Comparison of ENCODE assay signal across 17 cellular contexts in genomic region chr16:89104930-89105571, GRCh38. TPM values are rescaled to one million over a fixed set of nuclear protein-coding genes. Genes with fewer than 3 reads are reported as not detected.
DNase-seq lines count a peak whose midpoint lies in the region; ATAC-seq, FAIRE-seq and TF ChIP-seq lines count a peak whose summit lies in the region.
"Had no signal": no experiment of that assay in that cellular context is flagged by ENCODE, and none has a peak within 500 bp of the region (broad histone marks: within the 10 kb centered on the region; RNA-seq: fewer than 3 reads in every experiment).

No MANE protein-coding gene starts in this region.

- no peaks in the 10 kb centered on the region for H3K9me3 ChIP-seq in mammary epithelial cell (replicated peaks; ENCODE audit: insufficient read depth, low read length)
- H3K9me3 ChIP-seq: ascending aorta had no signal

- POLR2A ChIA-PET in activated B cell treated with CpG ODN at 0.5 μM for 24 hours (lab: Charles Lee): interaction anchor here (0.6 to 1.5 kb wide), 5 partner anchors 8 to 357 kb away, joined by 3 to 5 read pairs (median 4); no protein-coding TSS in a partner anchor

- in situ Hi-C loops in mammary epithelial cell (cut with MboI; ENCODE audit: low sequenced_read_pairs in 2 of 2): no loop called here

- no peak overlapping the region for H3K4me3 Mint-ChIP-seq in activated B cell treated with CpG ODN at 0.5 μM for 24 hours
- H3K4me3 Mint-ChIP-seq in memory B cell: peak overlapping the region; percentile 44
- H3K4me3 Mint-ChIP-seq: activated T-helper 17 cell treated with anti-CD3 and anti-CD28 coated beads, Interleukin-2, amount 50 U/mL, for 72 hours; immature natural killer cell; mesothelial cell of epicardium; neural crest cell had no signal

- H3K27ac Mint-ChIP-seq in activated B cell treated with CpG ODN at 0.5 μM for 24 hours (no peak overlapping the region), memory B cell (no peak overlapping the region)
- H3K27ac Mint-ChIP-seq: activated T-helper 17 cell treated with anti-CD3 and anti-CD28 coated beads, Interleukin-2, amount 50 U/mL, for 72 hours; mesothelial cell of epicardium had no signal

- no peak overlapping the region for H3K9ac ChIP-seq in mammary epithelial cell (ENCODE audit: insufficient read depth, low read length)

- H3K9me3 Mint-ChIP-seq in activated B cell treated with CpG ODN at 0.5 μM for 24 hours (no peaks in the 10 kb centered on the region), memory B cell (no peaks in the 10 kb centered on the region)
- H3K9me3 Mint-ChIP-seq: activated T-helper 17 cell treated with anti-CD3 and anti-CD28 coated beads, Interleukin-2, amount 50 U/mL, for 72 hours; immature natural killer cell; mesothelial cell of epicardium; neural crest cell had no signal

- no peaks in the 10 kb centered on the region for H3K4me1 ChIP-seq in mammary epithelial cell (ENCODE audit: insufficient read depth, low read length)
- H3K4me1 ChIP-seq: ascending aorta had no signal

- DNase-seq in GM06990 (ENCODE audit: extremely low read depth, insufficient read length) (peak; percentile 13), GM18507 (ENCODE audit: extremely low spot score, insufficient read length, low read depth) (peak; percentile 59), activated B cell treated with CpG ODN at 0.5 μM for 24 hours (no peak), memory B cell (ENCODE audit: low spot score in 2 of 2) (no peak), NCI-H2029 (lab: John Stamatoyannopoulos, UW) (no peak), mammary epithelial cell (no peak)
- no peak for DNase-seq in stimulated activated naive CD4-positive, alpha-beta T cell (lab: John Stamatoyannopoulos, UW)
- DNase-seq: activated CD8-positive, alpha-beta memory T cell treated with anti-CD3 and anti-CD28 coated beads for 24 hours; AML-193; immature natural killer cell; KBM-7; NCI-H1092; stimulated activated CD4-positive, alpha-beta T cell treated with anti-CD3 and anti-CD28 coated beads, Interleukin-1b, Interleukin-23, amount 100 ng/mL, for 48 hours had no signal

- CTCF ChIA-PET in activated B cell treated with CpG ODN at 0.5 μM for 24 hours (lab: Charles Lee): no interaction called here
- CTCF ChIA-PET in mammary epithelial cell (lab: Charles Lee; ENCODE audit: low non-redundant PET): no interaction called here

- 80% methylated on average over 18 of the region's 23 CpGs for WGBS in mammary epithelial cell (ENCODE audit: low coverage, missing lambda C conversion rate)

- no peak overlapping the region for H3K27ac ChIP-seq in mammary epithelial cell (ENCODE audit: insufficient read depth, low read depth, low read length)
- H3K27ac ChIP-seq: ascending aorta had no signal

- no peak overlapping the region for H2AFZ ChIP-seq in mammary epithelial cell (ENCODE audit: low read depth, low read length)

- H3K27me3 Mint-ChIP-seq in activated B cell treated with CpG ODN at 0.5 μM for 24 hours (no peaks in the 10 kb centered on the region), memory B cell (no peaks in the 10 kb centered on the region)
- H3K27me3 Mint-ChIP-seq: activated T-helper 17 cell treated with anti-CD3 and anti-CD28 coated beads, Interleukin-2, amount 50 U/mL, for 72 hours had no signal

- no peak overlapping the region for H3K4me3 ChIP-seq in GM06990 (replicated peaks; ENCODE audit: low read depth, low read length)
- no peak overlapping the region for H3K4me3 ChIP-seq in mammary epithelial cell (replicated peaks in 1 of 3; ENCODE audit: insufficient read depth in 1 of 3, low read depth in 2 of 3, low read length in 3 of 3)
- H3K4me3 ChIP-seq: ascending aorta had no signal

- ATAC-seq in activated B cell treated with CpG ODN at 0.5 μM for 24 hours (ENCODE audit: low read depth): peak; percentile 81
- ATAC-seq in memory B cell (ENCODE audit: low read depth): peak; percentile 48
- ATAC-seq: activated T-helper 17 cell treated with anti-CD3 and anti-CD28 coated beads, Interleukin-2, amount 50 U/mL, for 72 hours had no signal

- peak; percentile 64 for FAIRE-seq in GM18507 (lab: Jason Lieb, UNC)

- H3K4me2 ChIP-seq in mammary epithelial cell (ENCODE audit: insufficient read depth, low read depth, low read length): no peak overlapping the region

- dilution Hi-C loops in mammary epithelial cell (cut with HindIII; ENCODE audit: low sequenced_read_pairs): no loop called here

- no TSS peak for BruUV-seq in mammary epithelial cell (replicated peaks; lab: Mats Ljungman, UMichigan)

- no peaks in the 10 kb centered on the region for H4K20me1 ChIP-seq in mammary epithelial cell (ENCODE audit: insufficient read depth, low read length)

- H3K79me2 ChIP-seq in mammary epithelial cell (ENCODE audit: insufficient read depth, low read length): peaks cover 19% of the 10 kb centered on the region

- intact Hi-C loops in activated B cell treated with CpG ODN at 0.5 μM for 24 hours (cut with micrococcal nuclease): no loop called here
- intact Hi-C loops in mammary epithelial cell (cut with micrococcal nuclease): no loop called here

- no peaks in the 10 kb centered on the region for H3K27me3 ChIP-seq in GM06990 (replicated peaks; ENCODE audit: control insufficient read depth, insufficient read depth, low read length)
- no peaks in the 10 kb centered on the region for H3K27me3 ChIP-seq in mammary epithelial cell (ENCODE audit: insufficient read depth, low read length)
- H3K27me3 ChIP-seq: ascending aorta had no signal

- TF ChIP-seq CTCF in GM06990 (IDR thresholded peaks at IDR 0.05; ENCODE audit: insufficient read depth, low read length, poor library complexity, severe bottlenecking) (no peak), activated B cell treated with CpG ODN at 0.5 μM for 24 hours (IDR thresholded peaks at IDR 0.05) (no peak), mammary epithelial cell (conservative IDR thresholded peaks at IDR 0.05 in 1 of 2, IDR thresholded peaks at IDR 0.05 in 1 of 2; ENCODE audit: extremely low read depth in 1 of 2, insufficient read depth in 1 of 2, low read depth in 1 of 2, low read length in 2 of 2) (no peak)

- peaks cover 85% of the 10 kb centered on the region for H3K36me3 Mint-ChIP-seq in activated B cell treated with CpG ODN at 0.5 μM for 24 hours (ENCODE audit: low read depth)
- H3K36me3 Mint-ChIP-seq in memory B cell: peaks cover 43% of the 10 kb centered on the region

- H3K36me3 ChIP-seq in GM06990 (ENCODE audit: control insufficient read depth, insufficient read depth, low read length) (peaks cover 40% of the 10 kb centered on the region), mammary epithelial cell (ENCODE audit: insufficient read depth, low read length) (peaks cover 5% of the 10 kb centered on the region)

- H3K4me1 Mint-ChIP-seq in activated B cell treated with CpG ODN at 0.5 μM for 24 hours (peaks cover 12% of the 10 kb centered on the region), memory B cell (peaks cover 14% of the 10 kb centered on the region)
- H3K4me1 Mint-ChIP-seq: mesothelial cell of epicardium, neural crest cell had no signal

RNA-seq across cellular contexts. Expression of gene ACSF3, which starts 11.4 kb away (rescaled TPM):
- total RNA-seq in activated B cell treated with CpG ODN at 0.5 μM for 24 hours (59.6 and 78.0 TPM in 2 replicates), mammary epithelial cell (10 to 100 TPM; 18.0 to 31.8 TPM)
- 13.3 TPM for polyA plus RNA-seq in mammary epithelial cell
- 22.6 TPM for polyA minus RNA-seq in mammary epithelial cell

Comparison
In these comparisons a context has a peak if more than half of its experiments do, and no peak if none do; other contexts are left out.
1. DNase-seq: peak in GM06990 (single experiment) and GM18507 (single experiment); none in activated B cell treated with CpG ODN at 0.5 μM for 24 hours (single experiment), memory B cell (0 of 2), stimulated activated naive CD4-positive, alpha-beta T cell (0 of 6), NCI-H2029 (single experiment) and mammary epithelial cell (single experiment).